Comparison of ENCODE assay signal across 8 cellular contexts in genomic region chr16:19696312-19696711, GRCh38. TPM values are rescaled to one million over a fixed set of nuclear protein-coding genes. Genes with fewer than 3 reads are reported as not detected.
DNase-seq lines count a peak whose midpoint lies in the region; ATAC-seq and TF ChIP-seq lines count a peak whose summit lies in the region.

No MANE protein-coding gene starts in this region.

- H3K9me3 Mint-ChIP-seq in activated T-helper 17 cell treated with anti-CD3 and anti-CD28 coated beads, Interleukin-2, amount 50 U/mL, for 72 hours, result no peaks in the 10 kb centered on the region

- TF ChIP-seq POLR2A in sigmoid colon (IDR thresholded peaks at IDR 0.05), result no peak

- H3K9me3 ChIP-seq in sigmoid colon, result no peaks in the 10 kb centered on the region

- peaks cover 29% of the 10 kb centered on the region for H3K4me1 Mint-ChIP-seq in activated T-helper 17 cell treated with anti-CD3 and anti-CD28 coated beads, Interleukin-2, amount 50 U/mL, for 72 hours

- H3K4me3 ChIP-seq in fibroblast of pulmonary artery (replicated peaks; ENCODE audit: low read depth, low read length), result no peak overlapping the region
- no peak overlapping the region for H3K4me3 ChIP-seq in sigmoid colon
- no peak overlapping the region for H3K4me3 ChIP-seq in H7 (ENCODE audit: insufficient read depth, low read depth, low read length)

- no peaks in the 10 kb centered on the region for H3K27me3 Mint-ChIP-seq in activated T-helper 17 cell treated with anti-CD3 and anti-CD28 coated beads, Interleukin-2, amount 50 U/mL, for 72 hours

- H3K27me3 ChIP-seq in sigmoid colon, result no peaks in the 10 kb centered on the region
- H3K27me3 ChIP-seq in H7 (ENCODE audit: control insufficient read depth, insufficient read depth, low read length), result no peaks in the 10 kb centered on the region

- DNase-seq in EL (peak; percentile 77), NCI-H526 treated with DMSO at 0.1 percent for 48 hours (lab: John Stamatoyannopoulos, UW) (peak; percentile 74), fibroblast of pulmonary artery (ENCODE audit: low read depth) (peak; percentile 94), sigmoid colon (peak; percentile 90), RKO (ENCODE audit: low spot score) (no peak), H7 (no peak)

- intact Hi-C loops in sigmoid colon (cut with DNase I), result no loop called here

- H3K36me3 ChIP-seq in sigmoid colon, result peaks cover 0 to 71% (median 21%) of the 10 kb centered on the region in 4 donors
- H3K36me3 ChIP-seq in H7 (replicated peaks; ENCODE audit: control insufficient read depth, insufficient read depth, low read length), result peaks cover 26% of the 10 kb centered on the region

- peak; percentile 57 for ATAC-seq in activated T-helper 17 cell treated with anti-CD3 and anti-CD28 coated beads, Interleukin-2, amount 50 U/mL, for 72 hours (replicated peaks)
- ATAC-seq in GM19328 (IDR thresholded peaks at IDR 0.05; ENCODE audit: unreplicated experiment), result no peak

- peaks cover 0 to 26% (median 17%) of the 10 kb centered on the region in 4 donors for H3K4me1 ChIP-seq in sigmoid colon

- peak overlapping the region; percentile 40 for H3K4me3 Mint-ChIP-seq in activated T-helper 17 cell treated with anti-CD3 and anti-CD28 coated beads, Interleukin-2, amount 50 U/mL, for 72 hours

- 4 to 10% methylated on average over 10 of the region's 10 CpGs for WGBS in sigmoid colon, 2 donors

- peak in 1 of 4 donors; percentile 19 for TF ChIP-seq EP300 in sigmoid colon (IDR thresholded peaks at IDR 0.05)

- peak overlapping the region; percentile 28 to 72 (median 52) for H3K27ac ChIP-seq in sigmoid colon

- TF ChIP-seq CTCF in fibroblast of pulmonary artery (IDR thresholded peaks at IDR 0.05; ENCODE audit: low read length, missing control alignments) (no peak), sigmoid colon (IDR thresholded peaks at IDR 0.05) (no peak)

- H3K36me3 Mint-ChIP-seq in activated T-helper 17 cell treated with anti-CD3 and anti-CD28 coated beads, Interleukin-2, amount 50 U/mL, for 72 hours (ENCODE audit: low read depth), result peaks cover 39% of the 10 kb centered on the region

- H3K27ac Mint-ChIP-seq in activated T-helper 17 cell treated with anti-CD3 and anti-CD28 coated beads, Interleukin-2, amount 50 U/mL, for 72 hours, result peak overlapping the region; percentile 71

RNA-seq across cellular contexts. Expression of gene KNOP1, which starts 21.7 kb away (rescaled TPM):
- 10 to 100 TPM; 15.6 to 26.6 TPM for total RNA-seq in activated T-helper 17 cell treated with anti-CD3 and anti-CD28 coated beads, Interleukin-2, amount 50 U/mL, for 72 hours
- total RNA-seq in sigmoid colon, result 10 to 100 TPM in 1 of 4 donors, 1 to 10 TPM in 3; 5.0 to 11.1 (median 7.6) TPM
- polyA plus RNA-seq in sigmoid colon, result 10 to 100 TPM; 10.4 to 16.4 (median 16.2) TPM
- total RNA-seq in H7 (2014; rRNA removed; shearing (Covaris generic)), result 35.5 and 50.6 TPM in 2 replicates

RNA-seq across cellular contexts. Expression of gene IQCK, which starts 21.8 kb away (rescaled TPM):
- total RNA-seq in activated T-helper 17 cell treated with anti-CD3 and anti-CD28 coated beads, Interleukin-2, amount 50 U/mL, for 72 hours, result 1 to 10 TPM; 1.7 to 2.9 TPM
- 10 to 100 TPM; 10.3 to 16.6 (median 12.4) TPM for total RNA-seq in sigmoid colon
- 1 to 10 TPM; 5.1 to 9.0 (median 9.0) TPM for polyA plus RNA-seq in sigmoid colon
- 4.4 and 6.4 TPM in 2 replicates for total RNA-seq in H7 (2014; rRNA removed; shearing (Covaris generic))

Comparison
In these comparisons a context has a peak if more than half of its experiments do, and no peak if none do; other contexts are left out.
1. DNase-seq: peak in EL (single experiment), NCI-H526 treated with DMSO at 0.1 percent for 48 hours (single experiment), fibroblast of pulmonary artery (single experiment) and sigmoid colon (single experiment); none in RKO (single experiment) and H7 (single experiment).